27 cellular contexts compared by ENCODE assay signal in the genomic region with DNA sequence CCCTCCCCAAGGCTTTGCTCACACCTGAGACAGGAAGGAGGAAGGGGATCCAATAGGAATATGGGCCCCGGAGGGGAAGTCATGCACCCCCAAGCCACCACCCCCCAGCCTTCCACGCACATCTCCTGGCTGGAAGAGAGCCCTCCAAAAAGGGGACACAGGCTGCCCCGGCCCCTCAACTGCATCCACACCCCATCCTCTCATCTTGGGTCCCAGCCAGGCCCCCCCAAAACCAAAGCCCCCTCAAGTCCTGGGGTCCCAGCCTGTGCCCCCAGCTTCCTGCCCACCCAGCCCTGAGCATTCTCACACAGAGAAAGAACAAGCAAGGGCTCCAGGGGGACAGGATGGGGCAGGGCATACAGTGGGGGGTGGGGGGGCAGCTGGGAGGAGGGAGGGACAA. TPM values are rescaled to one million over a fixed set of nuclear protein-coding genes. Genes with fewer than 3 reads are reported as not detected.
"Had no signal": no experiment of that assay in that cellular context is flagged by ENCODE, and none has a peak within 500 bp of the region (broad histone marks: within the 10 kb centered on the region; RNA-seq: fewer than 3 reads in every experiment).

No MANE protein-coding gene starts in this region.

- DNase-seq: activated CD4-positive, alpha-beta memory T cell treated with anti-CD3 and anti-CD28 coated beads, Interleukin-2, amount 10 ng/mL, durations not matched to agents 7 days and 5 days; activated CD4-positive, alpha-beta T cell treated with anti-CD3 and anti-CD28 coated beads, Interleukin-2, amount 10 ng/mL, durations not matched to agents 7 days and 5 days; activated CD4-positive, CD25-positive, alpha-beta regulatory T cell; activated gamma-delta T cell; activated T-cell treated with anti-CD3 and anti-CD28 coated beads for 4 hours; activated T-cell treated with anti-CD3 and anti-CD28 coated beads, Interleukin-2, amount 50 U/mL, for 48 hours; Karpas-422; MM.1S; NCI-H1105; NCI-H1436 treated with DMSO at 0.1 percent for 48 hours; NCI-H187; NCI-H2081; NCI-H510A treated with DMSO at 0.1 percent for 48 hours; NCI-H69; NK-92 treated with Interleukin-12 subunit alpha and Interleukin-12 subunit beta, amount 100 ng/mL, for 24 hours; Peyer's patch; Right ventricle myocardium superior; SJCRH30; SK-N-SH; T-helper 1 cell had no signal

- H3K27me3 ChIP-seq: Peyer's patch, SJCRH30 had no signal

- H3K4me3 ChIP-seq: Peyer's patch, SJCRH30 had no signal

- H3K9me3 ChIP-seq: Peyer's patch, SJCRH30, SK-N-SH had no signal

- H3K27ac ChIP-seq: Peyer's patch, RWPE1, SJCRH30, VCaP had no signal

- H3K4me1 ChIP-seq: SJCRH30 had no signal

- H3K36me3 ChIP-seq: SJCRH30 had no signal

- ATAC-seq: activated T-helper 17 cell treated with anti-CD3 and anti-CD28 coated beads, Interleukin-2, amount 50 U/mL, for 72 hours had no signal

RNA-seq across cellular contexts. Expression of a gene that starts 12.1 kb away (rescaled TPM):
- total RNA-seq: activated CD4-positive, alpha-beta memory T cell treated with anti-CD3 and anti-CD28 coated beads, Interleukin-2, amount 10 ng/mL, durations not matched to agents 7 days and 5 days; Right ventricle myocardium superior; SJCRH30 had no signal

RNA-seq across cellular contexts. Expression of a gene that starts 15.0 kb away (rescaled TPM):
- total RNA-seq: activated CD4-positive, alpha-beta memory T cell treated with anti-CD3 and anti-CD28 coated beads, Interleukin-2, amount 10 ng/mL, durations not matched to agents 7 days and 5 days; activated CD4-positive, alpha-beta T cell treated with anti-CD3 and anti-CD28 coated beads, Interleukin-2, amount 10 ng/mL, durations not matched to agents 7 days and 5 days; activated CD8-positive, alpha-beta memory T cell treated with anti-CD3 and anti-CD28 coated beads for 36 hours; activated naive CD4-positive, alpha-beta T cell treated with anti-CD3 and anti-CD28 coated beads for 36 hours; activated T-helper 17 cell treated with anti-CD3 and anti-CD28 coated beads, Interleukin-2, amount 50 U/mL, for 72 hours; Right ventricle myocardium superior; SJCRH30; T-helper 2 cell treated with Interferon-gamma antibody and Interleukin-4, amounts not matched to agents 100 ng/mL and 5 ng/mL, for 36 hours had no signal
- polyA plus RNA-seq: adipose tissue, SK-N-SH had no signal
